Comparison of ENCODE assay signal across 9 cellular contexts in genomic region chr15:74291101-74292071, GRCh38. TPM values are rescaled to one million over a fixed set of nuclear protein-coding genes. Genes with fewer than 3 reads are reported as not detected.
DNase-seq lines count a peak whose midpoint lies in the region; ATAC-seq and TF ChIP-seq lines count a peak whose summit lies in the region.
"Had no signal": no experiment of that assay in that cellular context is flagged by ENCODE, and none has a peak within 500 bp of the region (broad histone marks: within the 10 kb centered on the region; RNA-seq: fewer than 3 reads in every experiment).

No MANE protein-coding gene starts in this region.

- no peaks in the 10 kb centered on the region for H3K79me2 ChIP-seq in OCI-LY7 (ENCODE audit: insufficient read depth, low read depth, low read length)

- no TSS peak for BruUV-seq in OCI-LY7 (replicated peaks; lab: Mats Ljungman, UMichigan)

- H3K4me3 Mint-ChIP-seq in nephron progenitor cell = peak overlapping the region; percentile 23
- H3K4me3 Mint-ChIP-seq in stimulated activated naive CD8-positive, alpha-beta T cell treated with anti-CD3 and anti-CD28 coated beads, Interleukin-15, amount 100 ng/mL, for 72 hours = peak overlapping the region; percentile 9 to 60
- H3K4me3 Mint-ChIP-seq: nephron had no signal

- no peaks in the 10 kb centered on the region for H3K9me3 Mint-ChIP-seq in nephron progenitor cell
- no peaks in the 10 kb centered on the region for H3K9me3 Mint-ChIP-seq in stimulated activated naive CD8-positive, alpha-beta T cell treated with anti-CD3 and anti-CD28 coated beads, Interleukin-15, amount 100 ng/mL, for 72 hours
- H3K9me3 Mint-ChIP-seq: nephron had no signal

- no peak for TF ChIP-seq CTCF in AG04450 (IDR thresholded peaks at IDR 0.05; ENCODE audit: low read depth, low read length)
- TF ChIP-seq CTCF in OCI-LY7 (conservative IDR thresholded peaks at IDR 0.05; ENCODE audit: low read length) = no peak
- no peak for TF ChIP-seq CTCF in nephron progenitor cell (IDR thresholded peaks at IDR 0.05)

- POLR2A ChIA-PET in AG04450 (lab: Yijun Ruan, JAX) = no interaction called here
- POLR2A ChIA-PET in OCI-LY7 (lab: Charles Lee) = no interaction called here

- H3K4me3 ChIP-seq in AG04450 (ENCODE audit: low read depth, low read length) (no peak overlapping the region), OCI-LY7 (ENCODE audit: low read depth, low read length, poor library complexity, severe bottlenecking) (no peak overlapping the region)

- H3K4me1 Mint-ChIP-seq in nephron progenitor cell = peaks cover 15% of the 10 kb centered on the region
- peaks cover 17% of the 10 kb centered on the region for H3K4me1 Mint-ChIP-seq in stimulated activated naive CD8-positive, alpha-beta T cell treated with anti-CD3 and anti-CD28 coated beads, Interleukin-15, amount 100 ng/mL, for 72 hours
- H3K4me1 Mint-ChIP-seq: nephron had no signal

- no peaks in the 10 kb centered on the region for H3K36me3 ChIP-seq in OCI-LY7 (ENCODE audit: insufficient read depth, low read length)

- DNase-seq in AG04450 (ENCODE audit: low read depth, low spot score) (peak; percentile 21), HCEC 1CT (peak; percentile 57), OCI-LY7 (ENCODE audit: low spot score) (peak; percentile 69), fibroblast of peridontal ligament (ENCODE audit: extremely low read depth) (peak; percentile 65), nephron progenitor cell (peak; percentile 98)
- DNase-seq in activated T-cell treated with anti-CD3 and anti-CD28 coated beads, Interleukin-2, amount 50 U/mL, for 1 hour = peak; percentile 65
- DNase-seq in stimulated activated naive CD8-positive, alpha-beta T cell treated with anti-CD3 and anti-CD28 coated beads, Interleukin-15, amount 100 ng/mL, for 72 hours = peak; percentile 78 to 82

- no peaks in the 10 kb centered on the region for H4K20me1 ChIP-seq in OCI-LY7 (ENCODE audit: insufficient read depth, low read length)

- H3K27me3 Mint-ChIP-seq in nephron progenitor cell (ENCODE audit: low read depth, poor library complexity) = peaks cover 15% of the 10 kb centered on the region
- H3K27me3 Mint-ChIP-seq in stimulated activated naive CD8-positive, alpha-beta T cell treated with anti-CD3 and anti-CD28 coated beads, Interleukin-15, amount 100 ng/mL, for 72 hours = peaks cover 32% of the 10 kb centered on the region

- CTCF ChIA-PET in AG04450 (lab: Charles Lee) (interaction anchor here (1.3 kb wide), 1 partner anchor 240 kb away, joined by 3 read pairs; no protein-coding TSS in a partner anchor), OCI-LY7 (lab: Charles Lee; ENCODE audit: unreplicated experiment) (no interaction called here)

- no peak overlapping the region for H3K27ac Mint-ChIP-seq in nephron progenitor cell
- H3K27ac Mint-ChIP-seq in stimulated activated naive CD8-positive, alpha-beta T cell treated with anti-CD3 and anti-CD28 coated beads, Interleukin-15, amount 100 ng/mL, for 72 hours = peak overlapping the region in 1 of 2 donors; percentile 91
- H3K27ac Mint-ChIP-seq: nephron had no signal

- H3K4me1 ChIP-seq in OCI-LY7 (ENCODE audit: insufficient read depth, low read length, poor library complexity, severe bottlenecking) = no peaks in the 10 kb centered on the region

- intact Hi-C loops in OCI-LY7 (cut with micrococcal nuclease; ENCODE audit: unreplicated experiment) = no loop called here

- no peaks in the 10 kb centered on the region for H3K9me3 ChIP-seq in AG04450 (ENCODE audit: control insufficient read depth, insufficient read depth, low read length)
- H3K9me3 ChIP-seq in OCI-LY7 (ENCODE audit: low read length) = no peaks in the 10 kb centered on the region

- H3K27me3 ChIP-seq in AG04450 (ENCODE audit: control insufficient read depth, insufficient read depth, low read length) = peaks cover 23% of the 10 kb centered on the region

- H3K27ac ChIP-seq in AG04450 (ENCODE audit: low read depth, low read length) (no peak overlapping the region), OCI-LY7 (ENCODE audit: low read depth, low read length, poor library complexity, severe bottlenecking) (no peak overlapping the region)

- no peak overlapping the region for H3K4me2 ChIP-seq in OCI-LY7 (ENCODE audit: low read length)

- no peaks in the 10 kb centered on the region for H3K36me3 Mint-ChIP-seq in nephron progenitor cell (ENCODE audit: low read depth)

- no peaks in the 10 kb centered on the region for H3K9me2 ChIP-seq in OCI-LY7 (ENCODE audit: insufficient read depth, low read length)

- ATAC-seq in stimulated activated naive CD8-positive, alpha-beta T cell treated with anti-CD3 and anti-CD28 coated beads, Interleukin-15, amount 100 ng/mL, for 72 hours = peak; percentile 93
- ATAC-seq in HG02981 (IDR thresholded peaks at IDR 0.05; ENCODE audit: unreplicated experiment) = no peak

- no peak overlapping the region for H2AFZ ChIP-seq in OCI-LY7 (ENCODE audit: low read length)

RNA-seq across cellular contexts. Expression of gene CCDC33, which starts 55.3 kb away (rescaled TPM):
- polyA plus RNA-seq in AG04450 (2011; rRNA removed) = not detected in 2 replicates
- polyA minus RNA-seq in AG04450 (2011; rRNA and poly(A)+ RNA removed) = not detected in 2 replicates
- not detected in 2 replicates for total RNA-seq in OCI-LY7 (2014; rRNA removed; shearing (Covaris generic))
- total RNA-seq in OCI-LY7 (2022) = not detected in 2 replicates

Comparison
In these comparisons a context has a peak if more than half of its experiments do, and no peak if none do; other contexts are left out.
1. DNase-seq: peak in every context shown above with its lines; median percentile 98 in nephron progenitor cell; 80 in stimulated activated naive CD8-positive, alpha-beta T cell treated with anti-CD3 and anti-CD28 coated beads, Interleukin-15, amount 100 ng/mL, for 72 hours; 69 in OCI-LY7; 65 in activated T-cell treated with anti-CD3 and anti-CD28 coated beads, Interleukin-2, amount 50 U/mL, for 1 hour; 65 in fibroblast of peridontal ligament; 57 in HCEC 1CT; 21 in AG04450.